In the genomic region with DNA sequence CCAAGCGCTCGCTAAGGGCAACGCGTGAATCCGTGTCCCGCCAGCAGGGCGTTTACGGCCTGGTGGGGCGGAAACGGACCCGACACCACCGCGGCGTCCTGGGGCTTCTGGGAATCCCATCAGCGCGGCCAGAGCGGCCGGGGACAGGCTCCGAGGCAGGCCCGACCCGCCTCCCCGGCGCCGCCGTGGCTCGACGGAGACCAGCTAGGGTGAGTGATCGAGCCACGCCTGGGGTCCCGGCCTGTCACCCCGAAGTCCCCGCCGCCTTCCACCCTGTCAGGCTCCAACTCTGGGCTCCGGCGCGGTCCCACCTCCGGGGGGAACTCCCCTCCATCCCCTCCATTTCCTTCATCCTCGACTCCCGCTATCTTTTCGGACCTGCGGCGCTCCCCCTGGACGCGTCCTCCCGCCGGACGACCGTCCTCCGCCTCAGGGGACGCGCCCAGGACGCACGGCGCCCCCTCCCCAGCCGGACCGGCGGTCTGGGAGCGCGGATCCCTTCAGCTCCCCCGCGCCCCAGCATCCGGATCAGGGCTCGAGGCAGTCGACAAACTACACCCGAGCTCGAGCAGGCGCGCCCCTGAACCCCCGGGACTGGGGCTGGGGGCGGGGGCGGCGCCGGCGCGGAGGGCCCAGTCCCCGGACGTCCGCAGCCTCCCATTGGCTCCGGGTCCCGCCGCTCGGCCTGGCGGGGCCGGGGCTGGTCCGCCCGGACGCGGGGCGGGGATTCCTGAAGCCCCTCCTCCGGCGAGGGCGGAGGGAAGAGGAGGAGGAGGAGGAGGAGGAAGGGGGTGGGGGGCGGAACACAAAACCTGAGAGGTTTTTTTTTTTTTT, we compare ENCODE assay signal across 1 cellular context.
TF ChIP-seq lines count a peak whose summit lies in the region.

No MANE protein-coding gene starts in this region.

TF ChIP-seq in IMR-90, 13 proteins besides CTCF, POLR2A, EP300 and RAD21:
- TF ChIP-seq MAZ (IDR thresholded peaks at IDR 0.05; ENCODE audit: borderline replicate concordance, low read depth, low read length) (peak; percentile 99), SMC3 (IDR thresholded peaks at IDR 0.05; ENCODE audit: low read depth, low read length) (no peak), CEBPB (IDR thresholded peaks at IDR 0.05; ENCODE audit: low read depth, low read length) (no peak), CHD1 (IDR thresholded peaks at IDR 0.05; ENCODE audit: low read depth, low read length) (no peak), RFX5 (IDR thresholded peaks at IDR 0.05; ENCODE audit: low read depth, low read length) (no peak), RCOR1 (IDR thresholded peaks at IDR 0.05; ENCODE audit: insufficient replicate concordance, low read length) (no peak), MAFK (IDR thresholded peaks at IDR 0.05; ENCODE audit: low read depth, low read length) (no peak), ELK1 (IDR thresholded peaks at IDR 0.05; ENCODE audit: borderline replicate concordance, low read depth, low read length) (no peak), MXI1 (IDR thresholded peaks at IDR 0.05; ENCODE audit: borderline replicate concordance, low read depth, low read length) (peak; percentile 11; the same call in 1 of the 2 replicates), USF2 (IDR thresholded peaks at IDR 0.05; ENCODE audit: low read depth, low read length) (no peak), NFE2L2 (IDR thresholded peaks at IDR 0.05; ENCODE audit: low read depth, low read length) (no peak)
